ENCODE assay signal across 8 cellular contexts in the genomic region with DNA sequence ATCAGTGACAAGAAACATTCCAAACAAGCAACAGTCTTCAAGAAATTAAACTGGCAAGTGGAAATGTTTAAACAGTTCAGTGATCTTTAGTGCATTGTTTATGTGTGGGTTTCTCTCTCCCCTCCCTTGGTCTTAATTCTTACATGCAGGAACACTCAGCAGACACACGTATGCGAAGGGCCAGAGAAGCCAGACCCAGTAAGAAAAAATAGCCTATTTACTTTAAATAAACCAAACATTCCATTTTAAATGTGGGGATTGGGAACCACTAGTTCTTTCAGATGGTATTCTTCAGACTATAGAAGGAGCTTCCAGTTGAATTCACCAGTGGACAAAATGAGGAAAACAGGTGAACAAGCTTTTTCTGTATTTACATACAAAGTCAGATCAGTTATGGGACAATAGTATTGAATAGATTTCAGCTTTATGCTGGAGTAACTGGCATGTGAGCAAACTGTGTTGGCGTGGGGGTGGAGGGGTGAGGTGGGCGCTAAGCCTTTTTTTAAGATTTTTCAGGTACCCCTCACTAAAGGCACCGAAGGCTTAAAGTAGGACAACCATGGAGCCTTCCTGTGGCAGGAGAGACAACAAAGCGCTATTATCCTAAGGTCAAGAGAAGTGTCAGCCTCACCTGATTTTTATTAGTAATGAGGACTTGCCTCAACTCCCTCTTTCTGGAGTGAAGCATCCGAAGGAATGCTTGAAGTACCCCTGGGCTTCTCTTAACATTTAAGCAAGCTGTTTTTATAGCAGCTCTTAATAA. TPM values are rescaled to one million over a fixed set of nuclear protein-coding genes. Genes with fewer than 3 reads are reported as not detected.
DNase-seq lines count a peak whose midpoint lies in the region; ATAC-seq and TF ChIP-seq lines count a peak whose summit lies in the region.

No MANE protein-coding gene starts in this region.

- H3K27me3 ChIP-seq in foreskin keratinocyte (no peaks in the 10 kb centered on the region), gastrocnemius medialis (no peaks in the 10 kb centered on the region)

- H3K9me3 ChIP-seq in gastrocnemius medialis, result no peaks in the 10 kb centered on the region

- peak overlapping the region; percentile 81 to 93 (median 91) for H3K4me3 ChIP-seq in gastrocnemius medialis

- peaks cover 30 to 65% of the 10 kb centered on the region in 2 donors for H3K36me3 ChIP-seq in gastrocnemius medialis

- TF ChIP-seq POLR2A in GM19193 (IDR thresholded peaks at IDR 0.05; ENCODE audit: extremely low read depth, insufficient read depth, insufficient read length) (peak; percentile 70), gastrocnemius medialis (IDR thresholded peaks at IDR 0.05) (no peak)

- H3K27ac ChIP-seq in foreskin keratinocyte (peak overlapping the region; percentile 12), gastrocnemius medialis (peak overlapping the region; percentile 91 to 99 (median 94))

- H3K4me1 ChIP-seq in foreskin keratinocyte, result no peaks in the 10 kb centered on the region
- H3K4me1 ChIP-seq in gastrocnemius medialis, result peaks cover 35 to 40% of the 10 kb centered on the region in 2 donors

- DNase-seq in SK-MEL-5 (ENCODE audit: low read depth, low spot score) (peak; percentile 52), foreskin keratinocyte (peak in 1 of 2 donors; percentile 66), gastrocnemius medialis (no peak), mucosa of gallbladder (ENCODE audit: low spot score) (no peak), HuH-7 (ENCODE audit: low spot score) (no peak), putamen (ENCODE audit: low spot score) (no peak)

- in situ Hi-C loops in SK-MEL-5 (cut with HindIII; ENCODE audit: low pct_unique_long_range_greater_than_20kb, low sequenced_read_pairs), result no loop called here
- in situ Hi-C loops in gastrocnemius medialis (cut with MboI; ENCODE audit: low sequenced_read_pairs in 4 of 4), result loop anchor here in 3 of 4 donors (5.0 to 10.0 kb wide), 2 partner anchors 80 to 88 kb away; a partner anchor contains a TSS

- ATAC-seq in foreskin keratinocyte (no peak), gastrocnemius medialis (no peak), HG03097 (IDR thresholded peaks at IDR 0.05; ENCODE audit: low FRiP score, unreplicated experiment) (no peak)

- intact Hi-C loops in gastrocnemius medialis (cut with DNase I; ENCODE audit: low total_unique reads), result no loop called here

- TF ChIP-seq CTCF in foreskin keratinocyte (conservative IDR thresholded peaks at IDR 0.05), result no peak
- no peak for TF ChIP-seq CTCF in gastrocnemius medialis (IDR thresholded peaks at IDR 0.05 in 4 of 5, conservative IDR thresholded peaks at IDR 0.05 in 1 of 5)

RNA-seq across cellular contexts. Expression of a gene that starts 6.0 kb away (rescaled TPM):
- 1,469 and 1,846 TPM in 2 replicates for total RNA-seq in SK-MEL-5 (2014; rRNA removed; shearing (Covaris generic))
- polyA plus RNA-seq in SK-MEL-5 (2015; cell fraction: cytosol; rRNA removed), result 14.9 and 24.6 TPM in 2 replicates
- 1,901 and 1,945 TPM in 2 replicates for polyA plus RNA-seq in SK-MEL-5 (2015; cell fraction: nucleus; rRNA removed)
- 1,538 and 2,710 TPM in 2 replicates for total RNA-seq in foreskin keratinocyte
- polyA plus RNA-seq in foreskin keratinocyte, result 10.1 and 11.9 TPM in 2 replicates
- 1,000 to 10,000 TPM in 3 of 4 donors, 100 to 1,000 TPM in 1; 874 to 6,745 (median 1,938) TPM for total RNA-seq in gastrocnemius medialis
- 9,267 TPM for total RNA-seq in mucosa of gallbladder

RNA-seq across cellular contexts. Expression of a gene that starts 20.0 kb away (rescaled TPM):
- total RNA-seq in SK-MEL-5 (2014; rRNA removed; shearing (Covaris generic)), result 57.8 and 64.9 TPM in 2 replicates
- 86.7 and 89.1 TPM in 2 replicates for polyA plus RNA-seq in SK-MEL-5 (2015; cell fraction: cytosol; rRNA removed)
- 80.9 and 96.5 TPM in 2 replicates for polyA plus RNA-seq in SK-MEL-5 (2015; cell fraction: nucleus; rRNA removed)
- total RNA-seq in foreskin keratinocyte (62.2 and 66.1 TPM in 2 replicates), gastrocnemius medialis (100 to 1,000 TPM; 120 to 162 (median 133) TPM), mucosa of gallbladder (90.1 TPM)
- polyA plus RNA-seq in foreskin keratinocyte, result 62.0 and 62.8 TPM in 2 replicates

RNA-seq across cellular contexts. Expression of a gene that starts 53.3 kb away (rescaled TPM):
- 1.8 and 2.0 TPM in 2 replicates for total RNA-seq in SK-MEL-5 (2014; rRNA removed; shearing (Covaris generic))
- 2.7 and 4.7 TPM in 2 replicates for polyA plus RNA-seq in SK-MEL-5 (2015; cell fraction: cytosol; rRNA removed)
- polyA plus RNA-seq in SK-MEL-5 (2015; cell fraction: nucleus; rRNA removed), result 1.5 and 2.4 TPM in 2 replicates
- 11.5 and 15.1 TPM in 2 replicates for total RNA-seq in foreskin keratinocyte
- polyA plus RNA-seq in foreskin keratinocyte, result 14.8 and 19.3 TPM in 2 replicates
- total RNA-seq in gastrocnemius medialis, result 10 to 100 TPM; 18.5 to 56.6 (median 35.6) TPM
- 257 TPM for total RNA-seq in mucosa of gallbladder
